Comparison of ENCODE assay signal across 18 cellular contexts in genomic region chr6:125124250-125124777, GRCh38. TPM values are rescaled to one million over a fixed set of nuclear protein-coding genes. Genes with fewer than 3 reads are reported as not detected.
DNase-seq lines count a peak whose midpoint lies in the region; TF ChIP-seq lines count a peak whose summit lies in the region.
"Had no signal": no experiment of that assay in that cellular context is flagged by ENCODE, and none has a peak within 500 bp of the region (broad histone marks: within the 10 kb centered on the region; RNA-seq: fewer than 3 reads in every experiment).

No MANE protein-coding gene starts in this region.

- H3K4me3 ChIP-seq in mammary epithelial cell (replicated peaks in 1 of 3; ENCODE audit: insufficient read depth in 1 of 3, low read depth in 2 of 3, low read length in 3 of 3) (no peak overlapping the region), mesenchymal stem cell (ENCODE audit: insufficient read depth in 1 of 2, low read depth in 1 of 2, low read length in 2 of 2) (no peak overlapping the region), BE2C (ENCODE audit: low read depth, low read length) (no peak overlapping the region)
- H3K4me3 ChIP-seq: adrenal gland, SJCRH30 had no signal

- H2BK5ac ChIP-seq in mesenchymal stem cell (ENCODE audit: low read depth, low read length, poor library complexity, severe bottlenecking), result peak overlapping the region; percentile 63

- no peak overlapping the region for H3K4me3 Mint-ChIP-seq in Calu3 (ENCODE audit: low read depth, unreplicated experiment)
- H3K4me3 Mint-ChIP-seq in activated CD4-positive, alpha-beta T cell treated with anti-CD3 and anti-CD28 coated beads, Interleukin-2, amount 10 ng/mL, durations not matched to agents 24 days and 14 days, result no peak overlapping the region
- H3K4me3 Mint-ChIP-seq: dendritic cell treated with granulocyte-macrophage colony-stimulating factor and Interleukin-4, amounts not matched to agents 40 ng/mL and 50 ng/mL, for 4 days; H9; neural crest cell had no signal

- H3K27me3 ChIP-seq in mammary epithelial cell (ENCODE audit: insufficient read depth, low read length), result no peaks in the 10 kb centered on the region
- H3K27me3 ChIP-seq in mesenchymal stem cell (ENCODE audit: control insufficient read depth in 1 of 2, insufficient read depth in 1 of 2, low read length in 2 of 2), result no peaks in the 10 kb centered on the region
- 0 out of 2 replicates have a peak, but pooled peaks cover 3% of the 10 kb centered on the region for H3K27me3 ChIP-seq in BE2C
- H3K27me3 ChIP-seq: adrenal gland, SJCRH30 had no signal

- peak overlapping the region; percentile 38 for H3K9ac ChIP-seq in mammary epithelial cell (ENCODE audit: insufficient read depth, low read length)
- H3K9ac ChIP-seq in mesenchymal stem cell (ENCODE audit: low read length), result no peak overlapping the region

- in situ Hi-C loops in mammary epithelial cell (cut with MboI; ENCODE audit: low sequenced_read_pairs in 2 of 2), result no loop called here

- no TSS peak for BruUV-seq in Calu3 (replicated peaks; lab: Mats Ljungman, UMichigan)
- no TSS peak for BruUV-seq in mammary epithelial cell (replicated peaks; lab: Mats Ljungman, UMichigan)

- no peak overlapping the region for H3K27ac Mint-ChIP-seq in Calu3 (ENCODE audit: unreplicated experiment)
- no peak overlapping the region for H3K27ac Mint-ChIP-seq in activated CD4-positive, alpha-beta T cell treated with anti-CD3 and anti-CD28 coated beads, Interleukin-2, amount 10 ng/mL, durations not matched to agents 24 days and 14 days
- H3K27ac Mint-ChIP-seq: dendritic cell treated with granulocyte-macrophage colony-stimulating factor and Interleukin-4, amounts not matched to agents 40 ng/mL and 50 ng/mL, for 4 days had no signal

- dilution Hi-C loops in mammary epithelial cell (cut with HindIII; ENCODE audit: low sequenced_read_pairs), result loop anchor here (25.0 kb wide), 1 partner anchor 162 kb away; the partner anchor contains the start of gene RNF217

- DNase-seq in Calu3 (peak; percentile 8), NCI-H69 (lab: John Stamatoyannopoulos, UW) (peak; percentile 82), mammary epithelial cell (peak; percentile 96), mesenchymal stem cell (no peak), NCI-H1436 treated with DMSO at 0.1 percent for 48 hours (lab: John Stamatoyannopoulos, UW) (no peak), BE2C (no peak), DMS79 treated with DMSO at 0.1 percent for 48 hours (lab: John Stamatoyannopoulos, UW) (no peak)
- no peak for DNase-seq in activated CD4-positive, alpha-beta T cell treated with anti-CD3 and anti-CD28 coated beads, Interleukin-2, amount 10 ng/mL, durations not matched to agents 24 days and 14 days
- DNase-seq: activated CD4-positive, alpha-beta T cell treated with anti-CD3 and anti-CD28 coated beads, Interleukin-2, amount 50 U/mL, for 48 hours; adrenal gland; H9; MM.1S; NK-92 treated with Interleukin-12 subunit alpha and Interleukin-12 subunit beta, amount 100 ng/mL, for 24 hours; SJCRH30; stimulated activated naive CD4-positive, alpha-beta T cell had no signal

- H4K8ac ChIP-seq in mesenchymal stem cell (ENCODE audit: low read length), result no peak overlapping the region

- H3K79me2 ChIP-seq in mammary epithelial cell (ENCODE audit: insufficient read depth, low read length), result no peaks in the 10 kb centered on the region

- no peak overlapping the region for H2BK120ac ChIP-seq in mesenchymal stem cell (ENCODE audit: low read depth, low read length)

- no peak overlapping the region for H3K4ac ChIP-seq in mesenchymal stem cell (ENCODE audit: low read depth in 1 of 2, low read length in 2 of 2)

- H2AK5ac ChIP-seq in mesenchymal stem cell (ENCODE audit: low read length, severe bottlenecking), result peak overlapping the region; percentile 26

- H3K27me3 Mint-ChIP-seq in Calu3 (ENCODE audit: unreplicated experiment), result no peaks in the 10 kb centered on the region
- peaks cover 8% of the 10 kb centered on the region for H3K27me3 Mint-ChIP-seq in activated CD4-positive, alpha-beta T cell treated with anti-CD3 and anti-CD28 coated beads, Interleukin-2, amount 10 ng/mL, durations not matched to agents 24 days and 14 days
- H3K27me3 Mint-ChIP-seq: dendritic cell treated with granulocyte-macrophage colony-stimulating factor and Interleukin-4, amounts not matched to agents 40 ng/mL and 50 ng/mL, for 4 days had no signal

- no peaks in the 10 kb centered on the region for H3K79me1 ChIP-seq in mesenchymal stem cell (replicated peaks; ENCODE audit: low read length, poor library complexity, severe bottlenecking)

- no peak overlapping the region for H2BK15ac ChIP-seq in mesenchymal stem cell (ENCODE audit: low read depth, poor library complexity, severe bottlenecking)

- H3K27ac ChIP-seq in mammary epithelial cell (ENCODE audit: insufficient read depth, low read depth, low read length) (peak overlapping the region; percentile 80), mesenchymal stem cell (ENCODE audit: low read length, poor library complexity, severe bottlenecking) (no peak overlapping the region)
- H3K27ac ChIP-seq: adrenal gland, HL-60, SJCRH30 had no signal

- no peaks in the 10 kb centered on the region for H4K20me1 ChIP-seq in mammary epithelial cell (ENCODE audit: insufficient read depth, low read length)

- H3K9me3 Mint-ChIP-seq in Calu3 (ENCODE audit: low read depth, unreplicated experiment), result no peaks in the 10 kb centered on the region
- no peaks in the 10 kb centered on the region for H3K9me3 Mint-ChIP-seq in activated CD4-positive, alpha-beta T cell treated with anti-CD3 and anti-CD28 coated beads, Interleukin-2, amount 10 ng/mL, durations not matched to agents 24 days and 14 days
- H3K9me3 Mint-ChIP-seq: dendritic cell treated with granulocyte-macrophage colony-stimulating factor and Interleukin-4, amounts not matched to agents 40 ng/mL and 50 ng/mL, for 4 days had no signal

- H2AFZ ChIP-seq in mammary epithelial cell (ENCODE audit: low read depth, low read length) (peak overlapping the region; percentile 92), mesenchymal stem cell (ENCODE audit: low read depth, low read length) (no peak overlapping the region)

- H3K4me1 ChIP-seq in mammary epithelial cell (ENCODE audit: insufficient read depth, low read length) (peaks cover 19% of the 10 kb centered on the region), mesenchymal stem cell (ENCODE audit: control insufficient read depth, insufficient read depth, low read depth, low read length) (peaks cover 5% of the 10 kb centered on the region), BE2C (no peaks in the 10 kb centered on the region; the same call in 1 of the 2 replicates)
- H3K4me1 ChIP-seq: adrenal gland had no signal

- CTCF ChIA-PET in Calu3 (lab: Charles Lee), result no interaction called here
- CTCF ChIA-PET in mammary epithelial cell (lab: Charles Lee; ENCODE audit: low non-redundant PET), result interaction anchor here (0.5 to 0.6 kb wide), 2 partner anchors 177 to 449 kb away, joined by 3 read pairs; partner anchors contain the start of gene HDDC2

- H3K4me2 ChIP-seq in mammary epithelial cell (ENCODE audit: insufficient read depth, low read depth, low read length), result peak overlapping the region; percentile 59
- no peak overlapping the region for H3K4me2 ChIP-seq in mesenchymal stem cell (ENCODE audit: low read length, poor library complexity, severe bottlenecking)

- TF ChIP-seq CTCF in Calu3 (IDR thresholded peaks at IDR 0.05; ENCODE audit: unreplicated experiment), result no peak
- TF ChIP-seq CTCF in mammary epithelial cell (conservative IDR thresholded peaks at IDR 0.05 in 1 of 2, IDR thresholded peaks at IDR 0.05 in 1 of 2; ENCODE audit: extremely low read depth in 1 of 2, insufficient read depth in 1 of 2, low read depth in 1 of 2, low read length in 2 of 2), result peak in 1 of 2 donors; percentile 23
- no peak for TF ChIP-seq CTCF in BE2C (IDR thresholded peaks at IDR 0.05; ENCODE audit: low read depth, low read length)

- H3K4me1 Mint-ChIP-seq in Calu3 (ENCODE audit: low read depth, unreplicated experiment), result no peaks in the 10 kb centered on the region
- H3K4me1 Mint-ChIP-seq in activated CD4-positive, alpha-beta T cell treated with anti-CD3 and anti-CD28 coated beads, Interleukin-2, amount 10 ng/mL, durations not matched to agents 24 days and 14 days, result no peaks in the 10 kb centered on the region
- H3K4me1 Mint-ChIP-seq: neural crest cell had no signal

- no peaks in the 10 kb centered on the region for H3K36me3 Mint-ChIP-seq in Calu3 (ENCODE audit: insufficient read depth, unreplicated experiment)
- no peaks in the 10 kb centered on the region for H3K36me3 Mint-ChIP-seq in activated CD4-positive, alpha-beta T cell treated with anti-CD3 and anti-CD28 coated beads, Interleukin-2, amount 10 ng/mL, durations not matched to agents 24 days and 14 days (ENCODE audit: low read depth)

- no peak overlapping the region for H3K14ac ChIP-seq in mesenchymal stem cell (ENCODE audit: low read length in 2 of 2)

- intact Hi-C loops in Calu3 (cut with micrococcal nuclease; ENCODE audit: unreplicated experiment), result no loop called here
- intact Hi-C loops in mammary epithelial cell (cut with micrococcal nuclease), result no loop called here
- intact Hi-C loops in activated CD4-positive, alpha-beta T cell treated with anti-CD3 and anti-CD28 coated beads, Interleukin-2, amount 10 ng/mL, durations not matched to agents 24 days and 14 days (cut with micrococcal nuclease), result no loop called here

- H3K9me3 ChIP-seq in mammary epithelial cell (replicated peaks; ENCODE audit: insufficient read depth, low read length) (no peaks in the 10 kb centered on the region), mesenchymal stem cell (ENCODE audit: control insufficient read depth, low read length) (no peaks in the 10 kb centered on the region), BE2C (no peaks in the 10 kb centered on the region)
- H3K9me3 ChIP-seq: adrenal gland, SJCRH30 had no signal

- H3K36me3 ChIP-seq in mammary epithelial cell (ENCODE audit: insufficient read depth, low read length) (no peaks in the 10 kb centered on the region), mesenchymal stem cell (ENCODE audit: control insufficient read depth in 1 of 2, insufficient read depth in 2 of 2, low read depth in 1 of 2, low read length in 2 of 2) (no peaks in the 10 kb centered on the region), BE2C (no peaks in the 10 kb centered on the region)
- H3K36me3 ChIP-seq: adrenal gland, SJCRH30 had no signal

- no peak overlapping the region for H4K91ac ChIP-seq in mesenchymal stem cell (ENCODE audit: low read length)

- no peak overlapping the region for H2BK12ac ChIP-seq in mesenchymal stem cell (ENCODE audit: low read length in 2 of 2)

- no peak overlapping the region for H3K23ac ChIP-seq in mesenchymal stem cell (ENCODE audit: low read length in 2 of 2)

- no peak overlapping the region for H3K18ac ChIP-seq in mesenchymal stem cell (ENCODE audit: low read depth in 1 of 2, low read length in 2 of 2)

- 50% methylated on average over 4 of the region's 5 CpGs for WGBS in mammary epithelial cell (ENCODE audit: low coverage, missing lambda C conversion rate)
- WGBS in mesenchymal stem cell, result 94% methylated on average over 5 of the region's 5 CpGs

RNA-seq across cellular contexts. Expression of gene TPD52L1, which starts 29.3 kb away (rescaled TPM):
- 37.5 and 50.6 TPM in 2 replicates for total RNA-seq in Calu3 (2022)
- total RNA-seq in mammary epithelial cell, result 100 to 1,000 TPM; 115 to 269 TPM
- polyA plus RNA-seq in mammary epithelial cell, result 171 TPM
- 86.8 TPM for polyA minus RNA-seq in mammary epithelial cell
- polyA plus RNA-seq in mesenchymal stem cell (2013, experiment 1 of 2), result 6.5 TPM
- polyA plus RNA-seq in mesenchymal stem cell (2013, experiment 2 of 2), result 5.5 TPM
- total RNA-seq in activated CD4-positive, alpha-beta T cell treated with anti-CD3 and anti-CD28 coated beads, Interleukin-2, amount 10 ng/mL, durations not matched to agents 24 days and 14 days, result not detected in 2 replicates
- not detected for polyA plus RNA-seq in BE2C (2012; ENCODE audit: insufficient read depth, insufficient read length, low read depth)
- total RNA-seq: SJCRH30 had no signal

Comparison
In these comparisons a context has a peak if more than half of its experiments do, and no peak if none do; other contexts are left out.
1. DNase-seq: peak in Calu3 (single experiment), NCI-H69 (single experiment) and mammary epithelial cell (single experiment); none in mesenchymal stem cell (single experiment), activated CD4-positive, alpha-beta T cell treated with anti-CD3 and anti-CD28 coated beads, Interleukin-2, amount 10 ng/mL, durations not matched to agents 24 days and 14 days (single experiment), NCI-H1436 treated with DMSO at 0.1 percent for 48 hours (single experiment), BE2C (single experiment) and DMS79 treated with DMSO at 0.1 percent for 48 hours (single experiment).
2. RNA of gene TPD52L1, which starts 29.3 kb away (total RNA-seq): 115 to 269 TPM in mammary epithelial cell and 37.5 to 50.6 TPM in Calu3; not detected in activated CD4-positive, alpha-beta T cell treated with anti-CD3 and anti-CD28 coated beads, Interleukin-2, amount 10 ng/mL, durations not matched to agents 24 days and 14 days; every median in the first group is over 10 times any median in the second.